In genomic region chr1:3898994-3899775, GRCh38 we compare ENCODE assay signal across 8 cellular contexts. TPM values are rescaled to one million over a fixed set of nuclear protein-coding genes. Genes with fewer than 3 reads are reported as not detected.
A peak's percentile ranks its signal among the peaks of the same experiment; 100 is the strongest.
DNase-seq lines count a peak whose midpoint lies in the region; ATAC-seq and TF ChIP-seq lines count a peak whose summit lies in the region.

No MANE protein-coding gene starts in this region.

- peak overlapping the region; percentile 80 for H3K27ac Mint-ChIP-seq in chondrocyte (ENCODE audit: unreplicated experiment)

- DNase-seq in MM.1S (peak; percentile 6), chondrocyte (ENCODE audit: low spot score) (peak; percentile 46), myocyte (ENCODE audit: low read depth) (peak; percentile 28), NCI-H1105 (lab: John Stamatoyannopoulos, UW) (no peak), GM19238 (ENCODE audit: insufficient read length, low spot score) (no peak)

- H3K36me3 Mint-ChIP-seq in chondrocyte (ENCODE audit: low read depth), result no peaks in the 10 kb centered on the region

- no peak for TF ChIP-seq CTCF in MM.1S (IDR thresholded peaks at IDR 0.05; ENCODE audit: low read length)
- TF ChIP-seq CTCF in chondrocyte (IDR thresholded peaks at IDR 0.05), result peak; percentile 38

- no peaks in the 10 kb centered on the region for H3K27me3 ChIP-seq in MM.1S (replicated peaks; ENCODE audit: insufficient read depth, low read length)

- H3K9ac ChIP-seq in MM.1S (ENCODE audit: low read length), result peak overlapping the region; percentile 99

- H3K9me2 ChIP-seq in MM.1S (replicated peaks; ENCODE audit: insufficient read depth, low read length), result no peaks in the 10 kb centered on the region

- no peaks in the 10 kb centered on the region for H3K27me3 Mint-ChIP-seq in chondrocyte (ENCODE audit: low read depth)

- H3K4me2 ChIP-seq in MM.1S (ENCODE audit: low read depth, low read length), result peak overlapping the region; percentile 89

- H3K4me1 Mint-ChIP-seq in chondrocyte (ENCODE audit: low read depth), result peaks cover 52% of the 10 kb centered on the region

- peak overlapping the region; percentile 86 for H3K4me3 Mint-ChIP-seq in chondrocyte (ENCODE audit: unreplicated experiment)

- H3K9me3 Mint-ChIP-seq in chondrocyte (ENCODE audit: low read depth), result peaks cover 14% of the 10 kb centered on the region

- H3F3A ChIP-seq in MM.1S (ENCODE audit: insufficient read depth, low read length), result peaks cover 16% of the 10 kb centered on the region; the same call in 1 of the 2 replicates

- no peaks in the 10 kb centered on the region for H3K36me3 ChIP-seq in MM.1S (replicated peaks; ENCODE audit: insufficient read depth, low read length)

- H4K20me1 ChIP-seq in MM.1S (ENCODE audit: insufficient read depth, low read length), result no peaks in the 10 kb centered on the region

- 0 out of 2 replicates have a peak, but pooled peaks cover 7% of the 10 kb centered on the region for H3K4me1 ChIP-seq in MM.1S (ENCODE audit: low read length)

- ATAC-seq in HG02610 (IDR thresholded peaks at IDR 0.05; ENCODE audit: unreplicated experiment) (no peak), GM18519 (IDR thresholded peaks at IDR 0.05; ENCODE audit: low FRiP score, unreplicated experiment) (no peak)

- peak overlapping the region; percentile 99; the same call in 1 of the 2 replicates for H3K27ac ChIP-seq in MM.1S (ENCODE audit: low read length)

- H3K4me3 ChIP-seq in GM08714 (ENCODE audit: low read length), result peak overlapping the region; percentile 85
- H3K4me3 ChIP-seq in MM.1S (ENCODE audit: low read length), result peak overlapping the region; percentile 96

- H3K9me3 ChIP-seq in MM.1S (replicated peaks; ENCODE audit: insufficient read depth, low read length), result no peaks in the 10 kb centered on the region

- peaks cover 58% of the 10 kb centered on the region for H3K79me2 ChIP-seq in MM.1S (ENCODE audit: low read length)

- H2AFZ ChIP-seq in MM.1S (ENCODE audit: low read length), result peak overlapping the region; percentile 65

RNA-seq across cellular contexts. Expression of gene C1orf174, which starts 0.9 kb away (rescaled TPM):
- total RNA-seq in chondrocyte (25.0 to 25.7 TPM (median 25.3 TPM) in 3 replicates), myocyte (23.4 and 28.3 TPM in 2 replicates)
- polyA plus RNA-seq in myocyte (2012), result 19.9 TPM

RNA-seq across cellular contexts. Expression of gene DFFB, which starts 41.9 kb away (rescaled TPM):
- total RNA-seq in chondrocyte (5.8 to 8.2 TPM (median 7.3 TPM) in 3 replicates), myocyte (3.0 and 3.7 TPM in 2 replicates)
- 3.8 TPM for polyA plus RNA-seq in myocyte (2012)

RNA-seq across cellular contexts. Expression of gene CEP104, which starts 42.2 kb away (rescaled TPM):
- 37.4 to 40.6 TPM (median 37.6 TPM) in 3 replicates for total RNA-seq in chondrocyte
- total RNA-seq in myocyte, result 22.7 and 23.1 TPM in 2 replicates
- 25.6 TPM for polyA plus RNA-seq in myocyte (2012)

Comparison
In these comparisons a context has a peak if more than half of its experiments do, and no peak if none do; other contexts are left out.
1. DNase-seq: peak in MM.1S (single experiment), chondrocyte (single experiment) and myocyte (single experiment); none in NCI-H1105 (single experiment) and GM19238 (single experiment).